In the genomic region with DNA sequence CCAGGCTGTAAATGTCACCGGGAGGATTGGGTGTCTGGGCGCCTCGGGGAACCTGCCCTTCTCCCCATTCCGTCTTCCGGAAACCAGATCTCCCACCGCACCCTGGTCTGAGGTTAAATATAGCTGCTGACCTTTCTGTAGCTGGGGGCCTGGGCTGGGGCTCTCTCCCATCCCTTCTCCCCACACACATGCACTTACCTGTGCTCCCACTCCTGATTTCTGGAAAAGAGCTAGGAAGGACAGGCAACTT, we compare ENCODE assay signal across 8 cellular contexts. TPM values are rescaled to one million over a fixed set of nuclear protein-coding genes. Genes with fewer than 3 reads are reported as not detected.
DNase-seq lines count a peak whose midpoint lies in the region; ATAC-seq and TF ChIP-seq lines count a peak whose summit lies in the region.

No MANE protein-coding gene starts in this region.

- CTCF ChIA-PET in PC-3 (lab: Charles Lee): no interaction called here

- H2BK5ac ChIP-seq in neuronal stem cell (ENCODE audit: low read length): peak overlapping the region; percentile 97

- no peaks in the 10 kb centered on the region for H3K9me3 ChIP-seq in CD4-positive, CD25-positive, alpha-beta regulatory T cell (ENCODE audit: control insufficient read depth in 2 of 2, low read length in 2 of 2)
- H3K9me3 ChIP-seq in PC-3 (ENCODE audit: low read length) (no peaks in the 10 kb centered on the region), neuronal stem cell (replicated peaks in 1 of 2; ENCODE audit: control insufficient read depth in 2 of 2, insufficient read depth in 1 of 2, low read depth in 1 of 2, low read length in 2 of 2) (no peaks in the 10 kb centered on the region)

- H4K8ac ChIP-seq in neuronal stem cell (ENCODE audit: low read depth, low read length): no peak overlapping the region

- H4K91ac ChIP-seq in neuronal stem cell (ENCODE audit: low read depth, low read length, poor library complexity): no peak overlapping the region

- H3K23ac ChIP-seq in neuronal stem cell (ENCODE audit: low read depth, low read length, poor library complexity): peak overlapping the region; percentile 70

- H3K18ac ChIP-seq in neuronal stem cell (ENCODE audit: low read length): peak overlapping the region; percentile 98

- H3K4me2 ChIP-seq in PC-3 (ENCODE audit: low read length) (peak overlapping the region; percentile 99), neuronal stem cell (ENCODE audit: insufficient read depth, low read length, poor library complexity, severe bottlenecking) (peak overlapping the region; percentile 85)

- H3K79me2 ChIP-seq in PC-3 (ENCODE audit: low read length): peaks cover 47% of the 10 kb centered on the region

- H3K27me3 ChIP-seq in CD4-positive, CD25-positive, alpha-beta regulatory T cell (ENCODE audit: control insufficient read depth, insufficient read depth, low read length): no peaks in the 10 kb centered on the region
- H3K27me3 ChIP-seq in PC-3 (ENCODE audit: low read length): no peaks in the 10 kb centered on the region
- no peaks in the 10 kb centered on the region for H3K27me3 ChIP-seq in neuronal stem cell (ENCODE audit: control insufficient read depth in 3 of 3, insufficient read depth in 3 of 3, low read depth in 1 of 3, low read length in 3 of 3)

- H2BK12ac ChIP-seq in neuronal stem cell (ENCODE audit: low read length): no peak overlapping the region

- H3K4me3 ChIP-seq in CD4-positive, CD25-positive, alpha-beta regulatory T cell (ENCODE audit: low read depth, low read length): peak overlapping the region; percentile 74
- peak overlapping the region; percentile 97 for H3K4me3 ChIP-seq in PC-3 (ENCODE audit: low read length)
- H3K4me3 ChIP-seq in neuronal stem cell (ENCODE audit: low read length in 2 of 2): peak overlapping the region; percentile 97 to 99

- H3K36me3 Mint-ChIP-seq in CD4-positive, CD25-positive, alpha-beta regulatory T cell: peaks cover 17% of the 10 kb centered on the region
- H3K36me3 Mint-ChIP-seq in endothelial cell (ENCODE audit: low read depth, unreplicated experiment): peaks cover 22% of the 10 kb centered on the region

- H3K9me2 ChIP-seq in PC-3 (replicated peaks; ENCODE audit: low read length): no peaks in the 10 kb centered on the region

- WGBS in neuronal stem cell (ENCODE audit: extremely low coverage in 2 of 2, insufficient read length in 2 of 2, insufficient replicate concordance in 1 of 2), 2 donors: no CpG with 5 or more reads among the region's 6 CpGs

- no peak overlapping the region for H3K4ac ChIP-seq in neuronal stem cell (ENCODE audit: low read length)

- H4K20me1 ChIP-seq in PC-3 (ENCODE audit: low read length): peaks cover 42% of the 10 kb centered on the region

- H3K27me3 Mint-ChIP-seq in CD4-positive, CD25-positive, alpha-beta regulatory T cell: peaks cover 14% of the 10 kb centered on the region
- peaks cover 31% of the 10 kb centered on the region for H3K27me3 Mint-ChIP-seq in endothelial cell (ENCODE audit: unreplicated experiment)

- peak overlapping the region; percentile 97 to 99 (median 99) for H3K27ac Mint-ChIP-seq in CD4-positive, CD25-positive, alpha-beta regulatory T cell
- H3K27ac Mint-ChIP-seq in endothelial cell (ENCODE audit: unreplicated experiment): peak overlapping the region; percentile 95

- ATAC-seq in CD4-positive, CD25-positive, alpha-beta regulatory T cell (ENCODE audit: low read depth in 2 of 2): no peak
- ATAC-seq in PC-3 (no peak), GM19452 (IDR thresholded peaks at IDR 0.05; ENCODE audit: unreplicated experiment) (no peak), HG03520 (IDR thresholded peaks at IDR 0.05; ENCODE audit: unreplicated experiment) (no peak)

- H3K4me3 Mint-ChIP-seq in CD4-positive, CD25-positive, alpha-beta regulatory T cell: peak overlapping the region; percentile 93 to 99 (median 94)
- peak overlapping the region; percentile 95 for H3K4me3 Mint-ChIP-seq in endothelial cell (ENCODE audit: unreplicated experiment)

- H3K4me1 ChIP-seq in CD4-positive, CD25-positive, alpha-beta regulatory T cell (ENCODE audit: control insufficient read depth, insufficient read depth, low read length, poor library complexity, severe bottlenecking): peaks cover 78% of the 10 kb centered on the region
- H3K4me1 ChIP-seq in PC-3 (ENCODE audit: insufficient read depth, low read length) (peaks cover 48% of the 10 kb centered on the region), neuronal stem cell (ENCODE audit: control insufficient read depth in 2 of 2, insufficient read depth in 1 of 2, low read depth in 1 of 2, low read length in 2 of 2) (peaks cover 26 to 29% of the 10 kb centered on the region in 2 donors)

- peaks cover 22% of the 10 kb centered on the region for H3F3A ChIP-seq in PC-3 (ENCODE audit: low read length, unreplicated experiment)

- no peak overlapping the region for H2BK120ac ChIP-seq in neuronal stem cell (ENCODE audit: low read depth, low read length)

- no TSS peak for BruUV-seq in PC-3 (replicated peaks; lab: Mats Ljungman, UMichigan)

- peaks cover 31% of the 10 kb centered on the region for H3K36me3 ChIP-seq in CD4-positive, CD25-positive, alpha-beta regulatory T cell (ENCODE audit: control insufficient read depth, insufficient read depth, low read length)
- peaks cover 42% of the 10 kb centered on the region for H3K36me3 ChIP-seq in PC-3 (ENCODE audit: low read depth, low read length)
- H3K36me3 ChIP-seq in neuronal stem cell (replicated peaks in 1 of 2; ENCODE audit: control insufficient read depth in 2 of 2, insufficient read depth in 2 of 2, low read length in 2 of 2): peaks cover 46 to 57% of the 10 kb centered on the region in 2 donors

- TF ChIP-seq CTCF in PC-3 (conservative IDR thresholded peaks at IDR 0.05; ENCODE audit: low read depth, low read length) (no peak), endothelial cell (IDR thresholded peaks at IDR 0.05; ENCODE audit: unreplicated experiment) (no peak)

- POLR2A ChIA-PET in PC-3 (lab: Charles Lee; ENCODE audit: unreplicated experiment): interaction anchor here (0.6 kb wide), 1 partner anchor 12 kb away, joined by 3 read pairs; no protein-coding TSS in a partner anchor

- no peaks in the 10 kb centered on the region for H3K9me3 Mint-ChIP-seq in CD4-positive, CD25-positive, alpha-beta regulatory T cell
- no peaks in the 10 kb centered on the region for H3K9me3 Mint-ChIP-seq in endothelial cell (ENCODE audit: unreplicated experiment)

- peak overlapping the region; percentile 42 for H3K14ac ChIP-seq in neuronal stem cell (ENCODE audit: low read length)

- H3K4me1 Mint-ChIP-seq in CD4-positive, CD25-positive, alpha-beta regulatory T cell: peaks cover 16 to 73% (median 38%) of the 10 kb centered on the region in 4 donors
- H3K4me1 Mint-ChIP-seq in endothelial cell (ENCODE audit: unreplicated experiment): peaks cover 40% of the 10 kb centered on the region

- peak overlapping the region; percentile 98 for H2AK5ac ChIP-seq in neuronal stem cell (ENCODE audit: low read depth, low read length)

- intact Hi-C loops in PC-3 (cut with micrococcal nuclease): loop anchor here (2.0 kb wide), 1 partner anchor 199 kb away; no protein-coding TSS in a partner anchor

- H2AFZ ChIP-seq in PC-3 (ENCODE audit: low read length) (no peak overlapping the region), neuronal stem cell (ENCODE audit: low read length) (no peak overlapping the region)

- H3K27ac ChIP-seq in CD4-positive, CD25-positive, alpha-beta regulatory T cell (ENCODE audit: insufficient read depth, low read length, poor library complexity, severe bottlenecking): peak overlapping the region; percentile 94
- H3K27ac ChIP-seq in PC-3 (ENCODE audit: low read length) (peak overlapping the region; percentile 99), neuronal stem cell (replicated peaks; ENCODE audit: low read length) (peak overlapping the region; percentile 79)

- DNase-seq in CD4-positive, CD25-positive, alpha-beta regulatory T cell: no peak
- DNase-seq in PC-3: no peak
- no peak for DNase-seq in endothelial cell (ENCODE audit: low spot score)
- no peak for DNase-seq in neuronal stem cell (ENCODE audit: low spot score)
- DNase-seq in RPMI8226: no peak
- no peak for DNase-seq in NCI-H446 treated with DMSO at 0.1 percent for 48 hours (lab: John Stamatoyannopoulos, UW)

- H3K79me1 ChIP-seq in neuronal stem cell (ENCODE audit: low read depth, low read length): peaks cover 11% of the 10 kb centered on the region

- H2BK15ac ChIP-seq in neuronal stem cell (ENCODE audit: low read length): no peak overlapping the region

- H3K9ac ChIP-seq in PC-3 (ENCODE audit: low read length) (peak overlapping the region; percentile 96), neuronal stem cell (ENCODE audit: low read depth, low read length, poor library complexity) (peak overlapping the region; percentile 99)

RNA-seq across cellular contexts. Expression of a gene that starts 1.3 kb away (rescaled TPM):
- total RNA-seq in CD4-positive, CD25-positive, alpha-beta regulatory T cell: 669 TPM
- 1,000 to 10,000 TPM; 1,962 to 2,973 (median 2,405) TPM for polyA plus RNA-seq in CD4-positive, CD25-positive, alpha-beta regulatory T cell
- total RNA-seq in PC-3 (2014; rRNA removed) (6,976 and 7,326 TPM in 2 replicates), endothelial cell (ENCODE audit: unreplicated experiment) (2,393 TPM)
- polyA plus RNA-seq in neuronal stem cell (2013, experiment 1 of 2): 3,243 TPM
- polyA plus RNA-seq in neuronal stem cell (2013, experiment 2 of 2): 3,181 TPM

RNA-seq across cellular contexts. Expression of a gene that starts 20.2 kb away (rescaled TPM):
- total RNA-seq in CD4-positive, CD25-positive, alpha-beta regulatory T cell: 46.6 TPM
- polyA plus RNA-seq in CD4-positive, CD25-positive, alpha-beta regulatory T cell: 10 to 100 TPM in 1 of 4 donors, 1 to 10 TPM in 3; 5.6 to 10.4 (median 8.3) TPM
- total RNA-seq in PC-3 (2014; rRNA removed) (0.11 and 1.0 TPM in 2 replicates), endothelial cell (ENCODE audit: unreplicated experiment) (82.2 TPM)
- polyA plus RNA-seq in neuronal stem cell (2013, experiment 1 of 2): 11.5 TPM
- 10.5 TPM for polyA plus RNA-seq in neuronal stem cell (2013, experiment 2 of 2)

RNA-seq across cellular contexts. Expression of a gene that starts 32.5 kb away (rescaled TPM):
- total RNA-seq in CD4-positive, CD25-positive, alpha-beta regulatory T cell: 77.5 TPM
- polyA plus RNA-seq in CD4-positive, CD25-positive, alpha-beta regulatory T cell: 10 to 100 TPM; 13.2 to 34.0 (median 22.5) TPM
- total RNA-seq in PC-3 (2014; rRNA removed) (63.3 and 83.8 TPM in 2 replicates), endothelial cell (ENCODE audit: unreplicated experiment) (37.5 TPM)
- 27.0 TPM for polyA plus RNA-seq in neuronal stem cell (2013, experiment 1 of 2)
- 24.3 TPM for polyA plus RNA-seq in neuronal stem cell (2013, experiment 2 of 2)

RNA-seq across cellular contexts. Expression of a gene that starts 41.7 kb away (rescaled TPM):
- 32.8 TPM for total RNA-seq in CD4-positive, CD25-positive, alpha-beta regulatory T cell
- polyA plus RNA-seq in CD4-positive, CD25-positive, alpha-beta regulatory T cell: 10 to 100 TPM; 21.5 to 29.1 (median 26.3) TPM
- total RNA-seq in PC-3 (2014; rRNA removed) (105 TPM in 2 replicates), endothelial cell (ENCODE audit: unreplicated experiment) (25.3 TPM)
- 78.4 TPM for polyA plus RNA-seq in neuronal stem cell (2013, experiment 1 of 2)
- polyA plus RNA-seq in neuronal stem cell (2013, experiment 2 of 2): 81.0 TPM

RNA-seq across cellular contexts. Expression of a gene that starts 42.6 kb away (rescaled TPM):
- total RNA-seq in CD4-positive, CD25-positive, alpha-beta regulatory T cell: 40.5 TPM
- 100 to 1,000 TPM; 243 to 372 (median 253) TPM for polyA plus RNA-seq in CD4-positive, CD25-positive, alpha-beta regulatory T cell
- total RNA-seq in PC-3 (2014; rRNA removed) (135 and 157 TPM in 2 replicates), endothelial cell (ENCODE audit: unreplicated experiment) (168 TPM)
- 584 TPM for polyA plus RNA-seq in neuronal stem cell (2013, experiment 1 of 2)
- polyA plus RNA-seq in neuronal stem cell (2013, experiment 2 of 2): 624 TPM

Comparison
In these comparisons a context has a peak if more than half of its experiments do, and no peak if none do; other contexts are left out.
1. RNA of a gene that starts 20.2 kb away (total RNA-seq): 82.2 TPM in endothelial cell (single experiment) and 46.6 TPM in CD4-positive, CD25-positive, alpha-beta regulatory T cell (single experiment); 0.11 to 1.0 TPM in PC-3; every median in the first group is over 10 times any median in the second.
2. Peak in every context shown above with its lines, with median percentiles within 50 percentile points of each other: H3K27ac ChIP-seq and H3K4me3 ChIP-seq.